Comparison of ENCODE assay signal across 8 cellular contexts in the genomic region with DNA sequence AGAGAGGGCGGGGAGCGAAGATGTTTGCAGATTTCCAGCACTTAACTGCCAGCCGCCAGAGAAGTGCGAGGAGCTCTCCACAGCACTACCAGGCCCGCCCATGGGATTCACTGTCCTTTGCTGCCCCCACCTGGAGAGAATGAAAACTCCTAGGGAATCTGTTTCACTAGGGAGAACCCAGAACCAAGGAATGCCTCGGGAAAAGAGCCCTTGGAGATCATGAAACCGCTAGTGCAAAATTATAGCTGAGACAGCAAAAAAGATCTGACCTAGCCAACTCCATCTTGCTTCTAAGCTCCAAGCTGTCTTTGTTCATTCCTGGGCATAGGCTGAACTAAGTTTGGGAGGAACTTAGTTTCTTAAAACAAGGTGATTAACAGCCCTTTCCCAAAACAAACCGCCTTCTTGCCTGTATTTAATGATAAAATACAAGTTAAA.
DNase-seq lines count a peak whose midpoint lies in the region; ATAC-seq, FAIRE-seq and TF ChIP-seq lines count a peak whose summit lies in the region.

No MANE protein-coding gene starts in this region.

- no peaks in the 10 kb centered on the region for H3K9me2 ChIP-seq in SU-DHL-6 (replicated peaks; ENCODE audit: insufficient read depth, low read length)

- H3K27ac ChIP-seq in 22Rv1 (no peak overlapping the region), SU-DHL-6 (ENCODE audit: low read depth, low read length) (no peak overlapping the region)

- H3K4me2 ChIP-seq in SU-DHL-6 (ENCODE audit: low read depth, low read length, poor library complexity, severe bottlenecking), result no peak overlapping the region

- DNase-seq in NCI-H1417 (lab: John Stamatoyannopoulos, UW), result peak; percentile 84 to 95 (median 92)
- peak; percentile 64 to 77 for DNase-seq in activated naive CD4-positive, alpha-beta T cell treated with anti-CD3 and anti-CD28 coated beads, Interleukin-2, amount 50 U/mL, for 72 hours (ENCODE audit: low spot score in 2 of 2)
- peak; percentile 80 for DNase-seq in Right ventricle myocardium inferior (ENCODE audit: missing footprints)
- DNase-seq in posterior cingulate gyrus, result peak; percentile 68 to 97 (median 84)
- peak; percentile 91 for DNase-seq in urothelium cell line (ENCODE audit: low spot score)

- peak overlapping the region; percentile 58 for H2AFZ ChIP-seq in SU-DHL-6 (ENCODE audit: low read depth, low read length, severe bottlenecking)

- intact Hi-C loops in Right ventricle myocardium inferior (cut with DNase I) (loop anchor here (10.0 kb wide), 1 partner anchor 106 kb away; no protein-coding TSS in a partner anchor), posterior cingulate gyrus (cut with DNase I) (no loop called here)

- H3K36me3 Mint-ChIP-seq in activated naive CD4-positive, alpha-beta T cell treated with anti-CD3 and anti-CD28 coated beads, Interleukin-2, amount 50 U/mL, for 72 hours, result no peaks in the 10 kb centered on the region

- H3K4me3 ChIP-seq in SU-DHL-6 (ENCODE audit: insufficient read depth, low read length, poor library complexity, severe bottlenecking), result no peak overlapping the region

- peak; percentile 82 for FAIRE-seq in urothelium cell line (lab: Jason Lieb, UNC)

- no peaks in the 10 kb centered on the region for H3K9me3 Mint-ChIP-seq in activated naive CD4-positive, alpha-beta T cell treated with anti-CD3 and anti-CD28 coated beads, Interleukin-2, amount 50 U/mL, for 72 hours

- no peaks in the 10 kb centered on the region for H3K27me3 ChIP-seq in SU-DHL-6 (ENCODE audit: low read length)

- H3K36me3 ChIP-seq in SU-DHL-6 (ENCODE audit: low read length), result no peaks in the 10 kb centered on the region

- H3K9me3 ChIP-seq in SU-DHL-6 (ENCODE audit: insufficient read depth, low read length), result no peaks in the 10 kb centered on the region

- no peak overlapping the region for H3K9ac ChIP-seq in SU-DHL-6 (ENCODE audit: low read length)

- TF ChIP-seq CTCF in 22Rv1 (IDR thresholded peaks at IDR 0.05), result peak; percentile 84
- TF ChIP-seq CTCF in SU-DHL-6 (IDR thresholded peaks at IDR 0.05; ENCODE audit: insufficient read depth, low read length, poor library complexity, severe bottlenecking), result peak; percentile 60

- H3K79me2 ChIP-seq in SU-DHL-6 (ENCODE audit: insufficient read depth, low read length), result no peaks in the 10 kb centered on the region

- H4K20me1 ChIP-seq in SU-DHL-6 (ENCODE audit: low read depth, low read length), result no peaks in the 10 kb centered on the region

- no peaks in the 10 kb centered on the region for H3F3A ChIP-seq in SU-DHL-6 (ENCODE audit: insufficient read depth)

- no peak overlapping the region for H3K27ac Mint-ChIP-seq in activated naive CD4-positive, alpha-beta T cell treated with anti-CD3 and anti-CD28 coated beads, Interleukin-2, amount 50 U/mL, for 72 hours

- ATAC-seq in GM18907 (IDR thresholded peaks at IDR 0.05; ENCODE audit: unreplicated experiment), result peak; percentile 62
- peak; percentile 84 to 90 for ATAC-seq in activated naive CD4-positive, alpha-beta T cell treated with anti-CD3 and anti-CD28 coated beads, Interleukin-2, amount 50 U/mL, for 72 hours
- ATAC-seq in Right ventricle myocardium inferior, result peak; percentile 88
